ENCODE assay signal across 29 cellular contexts in the genomic region with DNA sequence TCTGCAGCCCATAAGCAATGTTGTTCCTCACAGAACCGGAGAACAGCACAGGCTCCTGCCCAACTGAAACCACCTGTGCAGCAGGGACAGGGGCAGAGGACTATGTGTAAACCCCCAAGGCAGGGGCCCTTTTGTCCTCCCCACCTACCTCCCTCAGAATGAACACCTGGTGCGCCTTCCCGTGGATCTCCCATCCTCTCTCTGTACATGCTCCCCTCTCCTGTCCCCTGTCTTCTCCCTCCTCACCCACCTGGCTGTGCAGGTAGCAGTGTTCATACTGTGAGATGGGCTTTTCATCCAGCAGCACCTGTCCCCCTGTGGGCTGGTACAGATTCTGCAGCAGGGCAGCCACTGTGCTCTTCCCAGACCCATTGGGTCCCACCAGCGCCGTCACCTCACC. TPM values are rescaled to one million over a fixed set of nuclear protein-coding genes. Genes with fewer than 3 reads are reported as not detected.
A peak's percentile ranks its signal among the peaks of the same experiment; 100 is the strongest.
DNase-seq lines count a peak whose midpoint lies in the region; ATAC-seq and TF ChIP-seq lines count a peak whose summit lies in the region.
"Had no signal": no experiment of that assay in that cellular context is flagged by ENCODE, and none has a peak within 500 bp of the region (broad histone marks: within the 10 kb centered on the region; RNA-seq: fewer than 3 reads in every experiment).

No MANE protein-coding gene starts in this region.

- peaks cover 2% of the 10 kb centered on the region for H3K9me3 Mint-ChIP-seq in activated CD4-positive, alpha-beta T cell treated with anti-CD3 and anti-CD28 coated beads for 36 hours (ENCODE audit: low read depth)
- H3K9me3 Mint-ChIP-seq in activated naive CD8-positive, alpha-beta T cell (ENCODE audit: low read depth), result no peaks in the 10 kb centered on the region
- peaks cover 4% of the 10 kb centered on the region for H3K9me3 Mint-ChIP-seq in activated naive CD8-positive, alpha-beta T cell treated with anti-CD3 and anti-CD28 coated beads, Interleukin-2, amount 50 U/mL, for 24 hours
- no peaks in the 10 kb centered on the region for H3K9me3 Mint-ChIP-seq in stimulated activated memory B cell treated with anti-CD40 and anti-IgM and Interleukin-4, amounts not matched to agents 10 μg/mL and 1 μg/mL and 100 μg/mL, for 72 hours
- H3K9me3 Mint-ChIP-seq: CD8-positive, alpha-beta memory T cell; GM23338; HFFc6; IgD-negative memory B cell had no signal

- no peak for TF ChIP-seq CTCF in lung (IDR thresholded peaks at IDR 0.05; ENCODE audit: control extremely low read depth, extremely low read depth)

- CTCF ChIA-PET in activated CD4-positive, alpha-beta T cell treated with anti-CD3 and anti-CD28 coated beads for 36 hours (lab: Charles Lee), result interaction anchor here (1.2 to 4.7 kb wide), 2 partner anchors 27 to 39 kb away, joined by 3 to 42 read pairs; no protein-coding TSS in a partner anchor

- H3K4me1 Mint-ChIP-seq in activated CD4-positive, alpha-beta T cell treated with anti-CD3 and anti-CD28 coated beads for 36 hours, result peaks cover 58% of the 10 kb centered on the region
- peaks cover 59% of the 10 kb centered on the region for H3K4me1 Mint-ChIP-seq in activated naive CD8-positive, alpha-beta T cell (ENCODE audit: low read depth)
- peaks cover 60% of the 10 kb centered on the region for H3K4me1 Mint-ChIP-seq in activated naive CD8-positive, alpha-beta T cell treated with anti-CD3 and anti-CD28 coated beads, Interleukin-2, amount 50 U/mL, for 24 hours
- H3K4me1 Mint-ChIP-seq in stimulated activated memory B cell treated with anti-CD40 and anti-IgM and Interleukin-4, amounts not matched to agents 10 μg/mL and 1 μg/mL and 100 μg/mL, for 72 hours, result peaks cover 46% of the 10 kb centered on the region

- no peak for DNase-seq in activated CD4-positive, alpha-beta T cell treated with anti-CD3 and anti-CD28 coated beads for 36 hours
- no peak for DNase-seq in activated CD4-positive, alpha-beta T cell treated with anti-CD3 and anti-CD28 coated beads for 4 hours
- DNase-seq in activated naive CD8-positive, alpha-beta T cell treated with anti-CD3 and anti-CD28 coated beads, Interleukin-2, amount 50 U/mL, for 24 hours, result no peak
- peak; percentile 16 for DNase-seq in lung (ENCODE audit: low spot score)
- DNase-seq in KG1 (lab: John Stamatoyannopoulos, UW), result no peak
- DNase-seq: Calu3; CD8-positive, alpha-beta memory T cell; DMS79 treated with DMSO at 0.1 percent for 48 hours; GF-D8; HFFc6; NCI-H1048; NCI-H1417 treated with DMSO at 0.1 percent for 48 hours; NCI-H1694 treated with DMSO at 0.1 percent for 48 hours; NCI-H2081; NCI-H2227 treated with DMSO at 0.1 percent for 48 hours; NCI-H526 treated with DMSO at 0.1 percent for 48 hours; PC-9 had no signal

- 96 to 97% methylated on average over 5 of the region's 5 CpGs for WGBS in lung, 2 donors

- POLR2A ChIA-PET in activated CD4-positive, alpha-beta T cell treated with anti-CD3 and anti-CD28 coated beads for 36 hours (lab: Charles Lee), result no interaction called here

- no peak overlapping the region for H3K27ac ChIP-seq in lung (ENCODE audit: low read depth in 1 of 2, low read length in 1 of 2)
- H3K27ac ChIP-seq: 22Rv1, C4-2B, HL-60, PC-9 had no signal

- H3K36me3 ChIP-seq in lung (ENCODE audit: control insufficient read depth in 2 of 2, insufficient read depth in 2 of 2, low read length in 2 of 2), result peaks cover 12 to 31% of the 10 kb centered on the region in 2 donors

- ATAC-seq in activated CD4-positive, alpha-beta T cell treated with anti-CD3 and anti-CD28 coated beads for 36 hours, result no peak
- no peak for ATAC-seq in activated naive CD8-positive, alpha-beta T cell treated with anti-CD3 and anti-CD28 coated beads, Interleukin-2, amount 50 U/mL, for 24 hours
- ATAC-seq in lung (ENCODE audit: insufficient read depth, low FRiP score), result no peak
- ATAC-seq in stimulated activated memory B cell treated with anti-CD40 and anti-IgM and Interleukin-4, amounts not matched to agents 10 μg/mL and 1 μg/mL and 100 μg/mL, for 72 hours, result no peak
- ATAC-seq in HG03520 (IDR thresholded peaks at IDR 0.05; ENCODE audit: unreplicated experiment), result no peak
- ATAC-seq: GM23338, Right ventricle myocardium inferior had no signal

- H3K27me3 ChIP-seq in lung (ENCODE audit: control insufficient read depth, insufficient read depth), result no peaks in the 10 kb centered on the region

- no peak overlapping the region for H3K4me3 ChIP-seq in lung
- H3K4me3 ChIP-seq: GM23338, HAP-1, PC-9 had no signal

- H3K4me1 ChIP-seq in lung (ENCODE audit: control insufficient read depth in 2 of 2, insufficient read depth in 2 of 2, low read length in 2 of 2), result no peaks in the 10 kb centered on the region
- H3K4me1 ChIP-seq: HAP-1 had no signal

- H3K36me3 Mint-ChIP-seq in activated CD4-positive, alpha-beta T cell treated with anti-CD3 and anti-CD28 coated beads for 36 hours (ENCODE audit: low read depth), result peaks cover 69% of the 10 kb centered on the region
- H3K36me3 Mint-ChIP-seq in activated naive CD8-positive, alpha-beta T cell, result peaks cover 22% of the 10 kb centered on the region
- H3K36me3 Mint-ChIP-seq in activated naive CD8-positive, alpha-beta T cell treated with anti-CD3 and anti-CD28 coated beads, Interleukin-2, amount 50 U/mL, for 24 hours (ENCODE audit: low read depth), result peaks cover 67% of the 10 kb centered on the region
- peaks cover 75% of the 10 kb centered on the region for H3K36me3 Mint-ChIP-seq in stimulated activated memory B cell treated with anti-CD40 and anti-IgM and Interleukin-4, amounts not matched to agents 10 μg/mL and 1 μg/mL and 100 μg/mL, for 72 hours
- H3K36me3 Mint-ChIP-seq: IgD-negative memory B cell had no signal

- intact Hi-C loops in activated CD4-positive, alpha-beta T cell treated with anti-CD3 and anti-CD28 coated beads for 36 hours (cut with DNase I, micrococcal nuclease), result no loop called here

- H3K27ac Mint-ChIP-seq in activated CD4-positive, alpha-beta T cell treated with anti-CD3 and anti-CD28 coated beads for 36 hours, result peak overlapping the region; percentile 55
- peak overlapping the region; percentile 66 for H3K27ac Mint-ChIP-seq in activated naive CD8-positive, alpha-beta T cell
- H3K27ac Mint-ChIP-seq in activated naive CD8-positive, alpha-beta T cell treated with anti-CD3 and anti-CD28 coated beads, Interleukin-2, amount 50 U/mL, for 24 hours, result no peak overlapping the region
- peak overlapping the region; percentile 60 for H3K27ac Mint-ChIP-seq in stimulated activated memory B cell treated with anti-CD40 and anti-IgM and Interleukin-4, amounts not matched to agents 10 μg/mL and 1 μg/mL and 100 μg/mL, for 72 hours
- H3K27ac Mint-ChIP-seq: GM23338, HFFc6 had no signal

- no peaks in the 10 kb centered on the region for H3K9me3 ChIP-seq in lung (ENCODE audit: control insufficient read depth in 2 of 2, insufficient read depth in 1 of 2, low read length in 1 of 2)
- H3K9me3 ChIP-seq: HAP-1 had no signal

- no peaks in the 10 kb centered on the region for H3K27me3 Mint-ChIP-seq in activated CD4-positive, alpha-beta T cell treated with anti-CD3 and anti-CD28 coated beads for 36 hours
- no peaks in the 10 kb centered on the region for H3K27me3 Mint-ChIP-seq in activated naive CD8-positive, alpha-beta T cell
- no peaks in the 10 kb centered on the region for H3K27me3 Mint-ChIP-seq in activated naive CD8-positive, alpha-beta T cell treated with anti-CD3 and anti-CD28 coated beads, Interleukin-2, amount 50 U/mL, for 24 hours
- H3K27me3 Mint-ChIP-seq in stimulated activated memory B cell treated with anti-CD40 and anti-IgM and Interleukin-4, amounts not matched to agents 10 μg/mL and 1 μg/mL and 100 μg/mL, for 72 hours, result no peaks in the 10 kb centered on the region
- H3K27me3 Mint-ChIP-seq: B cell; CD8-positive, alpha-beta memory T cell; IgD-negative memory B cell had no signal

- no peak overlapping the region for H3K4me3 Mint-ChIP-seq in activated CD4-positive, alpha-beta T cell treated with anti-CD3 and anti-CD28 coated beads for 36 hours
- H3K4me3 Mint-ChIP-seq in activated naive CD8-positive, alpha-beta T cell, result no peak overlapping the region
- no peak overlapping the region for H3K4me3 Mint-ChIP-seq in activated naive CD8-positive, alpha-beta T cell treated with anti-CD3 and anti-CD28 coated beads, Interleukin-2, amount 50 U/mL, for 24 hours
- no peak overlapping the region for H3K4me3 Mint-ChIP-seq in stimulated activated memory B cell treated with anti-CD40 and anti-IgM and Interleukin-4, amounts not matched to agents 10 μg/mL and 1 μg/mL and 100 μg/mL, for 72 hours
- H3K4me3 Mint-ChIP-seq: B cell; CD8-positive, alpha-beta memory T cell; GM23338; HFFc6; IgD-negative memory B cell had no signal

RNA-seq across cellular contexts. Expression of a gene that starts 8.5 kb away (rescaled TPM):
- 100 to 1,000 TPM in 1 of 2 experiments, 10 to 100 TPM in 1; 96.4 to 150 TPM for total RNA-seq in activated CD4-positive, alpha-beta T cell treated with anti-CD3 and anti-CD28 coated beads for 36 hours
- total RNA-seq in lung, result 10 to 100 TPM; 15.2 to 63.2 TPM
- polyA plus RNA-seq in lung, result 10 to 100 TPM; 25.3 to 58.7 TPM

RNA-seq across cellular contexts. Expression of a gene that starts 13.2 kb away (rescaled TPM):
- 1 to 10 TPM; 1.5 to 1.6 TPM for total RNA-seq in activated CD4-positive, alpha-beta T cell treated with anti-CD3 and anti-CD28 coated beads for 36 hours
- 1 to 10 TPM; 1.3 to 1.4 TPM for total RNA-seq in lung
- polyA plus RNA-seq in lung, result 1 to 10 TPM; 1.2 to 2.7 TPM
- total RNA-seq: GM23338, Right ventricle myocardium inferior, RPMI7951 had no signal
- polyA plus RNA-seq: GM23338 had no signal

RNA-seq across cellular contexts. Expression of a gene that starts 13.8 kb away (rescaled TPM):
- total RNA-seq in activated CD4-positive, alpha-beta T cell treated with anti-CD3 and anti-CD28 coated beads for 36 hours, result 100 to 1,000 TPM; 238 to 338 TPM
- total RNA-seq in lung, result 10 to 100 TPM; 40.4 to 79.0 TPM
- polyA plus RNA-seq in lung, result 100 to 1,000 TPM; 132 to 216 TPM

RNA-seq across cellular contexts. Expression of a gene that starts 23.5 kb away (rescaled TPM):
- total RNA-seq in activated CD4-positive, alpha-beta T cell treated with anti-CD3 and anti-CD28 coated beads for 36 hours, result 100 to 1,000 TPM; 191 to 255 TPM
- 10 to 100 TPM; 32.6 to 52.1 TPM for total RNA-seq in lung
- 100 to 1,000 TPM in 1 of 2 donors, 10 to 100 TPM in 1; 63.6 to 181 TPM for polyA plus RNA-seq in lung

RNA-seq across cellular contexts. Expression of a gene that starts 24.0 kb away (rescaled TPM):
- total RNA-seq in activated CD4-positive, alpha-beta T cell treated with anti-CD3 and anti-CD28 coated beads for 36 hours, result 100 to 1,000 TPM; 210 to 282 TPM
- 10 to 100 TPM; 14.4 to 56.6 TPM for total RNA-seq in lung
- 100 to 1,000 TPM in 1 of 2 donors, 10 to 100 TPM in 1; 67.2 to 183 TPM for polyA plus RNA-seq in lung
